27 cellular contexts compared by ENCODE assay signal in genomic region chrX:106451933-106452332, GRCh38.
DNase-seq lines count a peak whose midpoint lies in the region; ATAC-seq, FAIRE-seq and TF ChIP-seq lines count a peak whose summit lies in the region.
"Had no signal": no experiment of that assay in that cellular context is flagged by ENCODE, and none has a peak within 500 bp of the region (broad histone marks: within the 10 kb centered on the region; RNA-seq: fewer than 3 reads in every experiment).

No MANE protein-coding gene starts in this region.

- no peak overlapping the region for H3K4me2 ChIP-seq in A549
- H3K4me2 ChIP-seq: BLaER1 had no signal

- CTCF ChIA-PET in activated CD4-positive, alpha-beta T cell treated with anti-CD3 and anti-CD28 coated beads for 36 hours (lab: Charles Lee), result interaction anchor here (0.5 kb wide), 1 partner anchor 1348 kb away, joined by 3 read pairs; no protein-coding TSS in a partner anchor
- CTCF ChIA-PET in activated naive CD4-positive, alpha-beta T cell treated with anti-CD3 and anti-CD28 coated beads, Interleukin-2, amount 10 ng/mL, durations not matched to agents 7 days and 5 days (lab: Charles Lee), result no interaction called here
- CTCF ChIA-PET in A549 (lab: Yijun Ruan, JAX), result no interaction called here

- TF ChIP-seq EP300 in A549 (IDR thresholded peaks at IDR 0.05), result no peak

- H3K27ac ChIP-seq in A549, result no peak overlapping the region
- H3K27ac ChIP-seq: 22Rv1, BLaER1 had no signal

- intact Hi-C loops in activated CD4-positive, alpha-beta T cell treated with anti-CD3 and anti-CD28 coated beads for 36 hours (cut with DNase I, micrococcal nuclease), result no loop called here

- no peak overlapping the region for H3K27ac Mint-ChIP-seq in activated CD4-positive, alpha-beta T cell treated with anti-CD3 and anti-CD28 coated beads for 36 hours
- no peak overlapping the region for H3K27ac Mint-ChIP-seq in activated naive CD4-positive, alpha-beta T cell treated with anti-CD3 and anti-CD28 coated beads, Interleukin-2, amount 50 U/mL, for 72 hours
- H3K27ac Mint-ChIP-seq in activated naive CD4-positive, alpha-beta T cell treated with anti-CD3 and anti-CD28 coated beads, Interleukin-2, amount 10 ng/mL, durations not matched to agents 7 days and 5 days, result no peak overlapping the region
- no peak overlapping the region for H3K27ac Mint-ChIP-seq in activated T-helper 17 cell treated with anti-CD3 and anti-CD28 coated beads, Interleukin-2, amount 50 U/mL, for 72 hours
- H3K27ac Mint-ChIP-seq: CD14-positive monocyte; CD4-positive, alpha-beta memory T cell; CD4-positive, CD25-positive, alpha-beta regulatory T cell; CD8-positive, alpha-beta memory T cell had no signal

- H3K9me3 ChIP-seq in A549, result no peaks in the 10 kb centered on the region
- H3K9me3 ChIP-seq: BE2C had no signal

- POLR2A ChIA-PET in activated CD4-positive, alpha-beta T cell treated with anti-CD3 and anti-CD28 coated beads for 36 hours (lab: Charles Lee), result no interaction called here
- POLR2A ChIA-PET in A549 (lab: Yijun Ruan, JAX), result no interaction called here

- TF ChIP-seq RAD21 in A549 (conservative IDR thresholded peaks at IDR 0.05 in 1 of 2, IDR thresholded peaks at IDR 0.05 in 1 of 2), result no peak

- no peak for DNase-seq in activated CD4-positive, alpha-beta T cell treated with anti-CD3 and anti-CD28 coated beads for 36 hours
- no peak for DNase-seq in activated CD4-positive, alpha-beta T cell treated with anti-CD3 and anti-CD28 coated beads, Interleukin-2, amount 50 U/mL, for 1 hour
- no peak for DNase-seq in activated naive CD4-positive, alpha-beta T cell treated with anti-CD3 and anti-CD28 coated beads, Interleukin-2, amount 50 U/mL, for 72 hours (ENCODE audit: low spot score in 2 of 2)
- DNase-seq in activated naive CD4-positive, alpha-beta T cell treated with anti-CD3 and anti-CD28 coated beads, Interleukin-2, amount 10 ng/mL, durations not matched to agents 7 days and 5 days, result no peak
- DNase-seq in A549 (ENCODE audit: low read depth in 1 of 2, low spot score in 1 of 2), result no peak
- DNase-seq: ACHN; BE2C; C1 segment of cervical spinal cord; CD4-positive, alpha-beta memory T cell; CD4-positive, CD25-positive, alpha-beta regulatory T cell; CD8-positive, alpha-beta memory T cell; COR-L47; DMS 273 treated with DMSO at 0.1 percent for 48 hours; DMS153; DMS53; DMS79; DND-41; EL; GDM1 had no signal

- no peaks in the 10 kb centered on the region for H3K4me1 ChIP-seq in A549
- H3K4me1 ChIP-seq: BE2C, BLaER1 had no signal

- no peak overlapping the region for H3K4me3 Mint-ChIP-seq in activated CD4-positive, alpha-beta T cell treated with anti-CD3 and anti-CD28 coated beads for 36 hours
- H3K4me3 Mint-ChIP-seq in activated naive CD4-positive, alpha-beta T cell treated with anti-CD3 and anti-CD28 coated beads, Interleukin-2, amount 10 ng/mL, durations not matched to agents 7 days and 5 days, result no peak overlapping the region
- no peak overlapping the region for H3K4me3 Mint-ChIP-seq in activated T-helper 17 cell treated with anti-CD3 and anti-CD28 coated beads, Interleukin-2, amount 50 U/mL, for 72 hours
- H3K4me3 Mint-ChIP-seq: CD14-positive monocyte; CD4-positive, alpha-beta memory T cell; CD4-positive, CD25-positive, alpha-beta regulatory T cell; CD8-positive, alpha-beta memory T cell had no signal

- 46% methylated on average over 2 of the region's 2 CpGs for WGBS in A549 (ENCODE audit: missing lambda C conversion rate)

- no peak for TF ChIP-seq CTCF in A549 (IDR thresholded peaks at IDR 0.05)

- no peaks in the 10 kb centered on the region for H3K36me3 Mint-ChIP-seq in activated CD4-positive, alpha-beta T cell treated with anti-CD3 and anti-CD28 coated beads for 36 hours (ENCODE audit: low read depth)
- H3K36me3 Mint-ChIP-seq in activated naive CD4-positive, alpha-beta T cell treated with anti-CD3 and anti-CD28 coated beads, Interleukin-2, amount 50 U/mL, for 72 hours, result no peaks in the 10 kb centered on the region
- H3K36me3 Mint-ChIP-seq in activated naive CD4-positive, alpha-beta T cell treated with anti-CD3 and anti-CD28 coated beads, Interleukin-2, amount 10 ng/mL, durations not matched to agents 7 days and 5 days, result no peaks in the 10 kb centered on the region
- no peaks in the 10 kb centered on the region for H3K36me3 Mint-ChIP-seq in activated T-helper 17 cell treated with anti-CD3 and anti-CD28 coated beads, Interleukin-2, amount 50 U/mL, for 72 hours (ENCODE audit: low read depth)
- H3K36me3 Mint-ChIP-seq: CD14-positive monocyte; CD4-positive, alpha-beta memory T cell; CD4-positive, CD25-positive, alpha-beta regulatory T cell; CD8-positive, alpha-beta memory T cell had no signal

- FAIRE-seq in A549 (lab: Jason Lieb, UNC), result peak; percentile 98
- FAIRE-seq: GM12878, GM12892, GM18507 had no signal

- no peak for TF ChIP-seq POLR2A in A549 (IDR thresholded peaks at IDR 0.05; ENCODE audit: low read length)

- no peak overlapping the region for H3K4me3 ChIP-seq in A549
- H3K4me3 ChIP-seq: BLaER1, GM12878 had no signal

- H3K27me3 Mint-ChIP-seq in activated CD4-positive, alpha-beta T cell treated with anti-CD3 and anti-CD28 coated beads for 36 hours, result no peaks in the 10 kb centered on the region
- no peaks in the 10 kb centered on the region for H3K27me3 Mint-ChIP-seq in activated naive CD4-positive, alpha-beta T cell treated with anti-CD3 and anti-CD28 coated beads, Interleukin-2, amount 10 ng/mL, durations not matched to agents 7 days and 5 days
- H3K27me3 Mint-ChIP-seq in activated T-helper 17 cell treated with anti-CD3 and anti-CD28 coated beads, Interleukin-2, amount 50 U/mL, for 72 hours, result no peaks in the 10 kb centered on the region
- H3K27me3 Mint-ChIP-seq: CD4-positive, alpha-beta memory T cell; CD8-positive, alpha-beta memory T cell had no signal

- H3K9me3 Mint-ChIP-seq in activated CD4-positive, alpha-beta T cell treated with anti-CD3 and anti-CD28 coated beads for 36 hours (ENCODE audit: low read depth), result peaks cover 2% of the 10 kb centered on the region
- H3K9me3 Mint-ChIP-seq in activated naive CD4-positive, alpha-beta T cell treated with anti-CD3 and anti-CD28 coated beads, Interleukin-2, amount 50 U/mL, for 72 hours, result no peaks in the 10 kb centered on the region
- no peaks in the 10 kb centered on the region for H3K9me3 Mint-ChIP-seq in activated naive CD4-positive, alpha-beta T cell treated with anti-CD3 and anti-CD28 coated beads, Interleukin-2, amount 10 ng/mL, durations not matched to agents 7 days and 5 days
- no peaks in the 10 kb centered on the region for H3K9me3 Mint-ChIP-seq in activated T-helper 17 cell treated with anti-CD3 and anti-CD28 coated beads, Interleukin-2, amount 50 U/mL, for 72 hours
- H3K9me3 Mint-ChIP-seq: CD4-positive, alpha-beta memory T cell; CD4-positive, CD25-positive, alpha-beta regulatory T cell; CD8-positive, alpha-beta memory T cell had no signal

- no peaks in the 10 kb centered on the region for H3K4me1 Mint-ChIP-seq in activated CD4-positive, alpha-beta T cell treated with anti-CD3 and anti-CD28 coated beads for 36 hours
- H3K4me1 Mint-ChIP-seq in activated naive CD4-positive, alpha-beta T cell treated with anti-CD3 and anti-CD28 coated beads, Interleukin-2, amount 10 ng/mL, durations not matched to agents 7 days and 5 days, result no peaks in the 10 kb centered on the region
- no peaks in the 10 kb centered on the region for H3K4me1 Mint-ChIP-seq in activated T-helper 17 cell treated with anti-CD3 and anti-CD28 coated beads, Interleukin-2, amount 50 U/mL, for 72 hours
- H3K4me1 Mint-ChIP-seq: CD14-positive monocyte; CD4-positive, CD25-positive, alpha-beta regulatory T cell had no signal

- peak; percentile 16 for ATAC-seq in activated CD4-positive, alpha-beta T cell treated with anti-CD3 and anti-CD28 coated beads for 36 hours
- peak; percentile 49 to 71 for ATAC-seq in activated naive CD4-positive, alpha-beta T cell treated with anti-CD3 and anti-CD28 coated beads, Interleukin-2, amount 50 U/mL, for 72 hours
- ATAC-seq in A549 (no peak), GM21825 (IDR thresholded peaks at IDR 0.05; ENCODE audit: unreplicated experiment) (no peak)
- ATAC-seq in activated T-helper 17 cell treated with anti-CD3 and anti-CD28 coated beads, Interleukin-2, amount 50 U/mL, for 72 hours (replicated peaks), result peak; percentile 16
- ATAC-seq: GM12878 had no signal

TF ChIP-seq in A549, 52 proteins besides CTCF, POLR2A, EP300 and RAD21:
- TF ChIP-seq CBX8 (IDR thresholded peaks at IDR 0.05) (no peak), REST (IDR thresholded peaks at IDR 0.05) (no peak), TFCP2L1 (CRISPR knock-in tag; IDR thresholded peaks at IDR 0.05) (no peak)
TF ChIP-seq in A549: peak in this region for 0.

Comparison
In these comparisons a context has a peak if more than half of its experiments do, and no peak if none do; other contexts are left out.
1. ATAC-seq: peak in activated CD4-positive, alpha-beta T cell treated with anti-CD3 and anti-CD28 coated beads for 36 hours (single experiment), activated naive CD4-positive, alpha-beta T cell treated with anti-CD3 and anti-CD28 coated beads, Interleukin-2, amount 50 U/mL, for 72 hours (2 of 2) and activated T-helper 17 cell treated with anti-CD3 and anti-CD28 coated beads, Interleukin-2, amount 50 U/mL, for 72 hours (single experiment); none in A549 (0 of 2) and GM21825 (single experiment).